10 cellular contexts compared by ENCODE assay signal in genomic region chr21:32524010-32524719, GRCh38.
A peak's percentile ranks its signal among the peaks of the same experiment; 100 is the strongest.
DNase-seq lines count a peak whose midpoint lies in the region; ATAC-seq and TF ChIP-seq lines count a peak whose summit lies in the region.
"Had no signal": no experiment of that assay in that cellular context is flagged by ENCODE, and none has a peak within 500 bp of the region (broad histone marks: within the 10 kb centered on the region; RNA-seq: fewer than 3 reads in every experiment).

No MANE protein-coding gene starts in this region.

- CTCF ChIA-PET in WTC11 (lab: Charles Lee) = interaction anchor here (0.6 to 3.7 kb wide), 8 partner anchors 15 to 218 kb away, joined by 3 to 14 read pairs (median 5); no protein-coding TSS in a partner anchor

- H3K9ac ChIP-seq in Karpas-422 (ENCODE audit: low read length) = no peak overlapping the region

- DNase-seq in GM03348 (ENCODE audit: low spot score) (peak; percentile 63), WTC11 (ENCODE audit: low spot score) (no peak), retina (peak; percentile 59), Karpas-422 (no peak), cortex of kidney (lab: John Stamatoyannopoulos, UW) (no peak), SKM-1 treated with dmso at 0.1 percent for 144 hours (lab: John Stamatoyannopoulos, UW; ENCODE audit: unreplicated experiment) (no peak), NCI-H146 treated with DMSO at 0.1 percent for 48 hours (lab: John Stamatoyannopoulos, UW; ENCODE audit: unreplicated experiment) (no peak)
- DNase-seq: NCI-H526 treated with DMSO at 0.1 percent for 48 hours had no signal

- peak overlapping the region; percentile 59; the same call in 1 of the 2 replicates for H3K27ac Mint-ChIP-seq in WTC11

- H3K79me2 ChIP-seq in Karpas-422 (ENCODE audit: low read length) = no peaks in the 10 kb centered on the region

- TF ChIP-seq CTCF in WTC11 (IDR thresholded peaks at IDR 0.05) (no peak), gastroesophageal sphincter (IDR thresholded peaks at IDR 0.05) (no peak)

- H3K4me3 ChIP-seq in gastroesophageal sphincter = no peak overlapping the region
- H3K4me3 ChIP-seq in Karpas-422 (ENCODE audit: low read length) = no peak overlapping the region

- H3K9me3 ChIP-seq in gastroesophageal sphincter (no peaks in the 10 kb centered on the region), Karpas-422 (ENCODE audit: low read length) (no peaks in the 10 kb centered on the region)

- POLR2A ChIA-PET in WTC11 (lab: Charles Lee) = no interaction called here

- H3K4me1 ChIP-seq in gastroesophageal sphincter = peaks cover 3 to 44% (median 16%) of the 10 kb centered on the region in 3 donors
- H3K4me1 ChIP-seq in Karpas-422 (ENCODE audit: low read length) = no peaks in the 10 kb centered on the region

- no peak overlapping the region for H3K4me3 Mint-ChIP-seq in WTC11

- 0 out of 2 replicates have a peak, but pooled peaks cover 2% of the 10 kb centered on the region for H3K27me3 Mint-ChIP-seq in WTC11 (ENCODE audit: low read depth)

- H3K4me2 ChIP-seq in Karpas-422 (ENCODE audit: low read depth, low read length, poor library complexity, severe bottlenecking) = no peak overlapping the region

- ATAC-seq in WTC11 (peak; percentile 29; the same call in 1 of the 2 replicates), gastroesophageal sphincter (peak; percentile 49)

- no peak overlapping the region for H2AFZ ChIP-seq in Karpas-422 (ENCODE audit: low read length)

- H3K27ac ChIP-seq in gastroesophageal sphincter (peak overlapping the region in 3 of 4 donors; percentile 44 to 81 (median 76)), Karpas-422 (ENCODE audit: low read length) (no peak overlapping the region)
- H3K27ac ChIP-seq: VCaP had no signal

- no peaks in the 10 kb centered on the region for H4K20me1 ChIP-seq in Karpas-422 (ENCODE audit: insufficient read depth, low read depth, low read length)

- peaks cover 6% of the 10 kb centered on the region for H3K9me3 Mint-ChIP-seq in WTC11

- WGBS in gastroesophageal sphincter (ENCODE audit: low coverage in 1 of 2), 2 donors = 38 to 52% methylated on average over 3 to 6 of the region's 8 CpGs

- TF ChIP-seq POLR2A in gastroesophageal sphincter (IDR thresholded peaks at IDR 0.05) = no peak

- H3K27me3 ChIP-seq in gastroesophageal sphincter (no peaks in the 10 kb centered on the region), Karpas-422 (ENCODE audit: low read length) (no peaks in the 10 kb centered on the region)

- H3K4me1 Mint-ChIP-seq in WTC11 = peaks cover 38% of the 10 kb centered on the region

- H3K9me2 ChIP-seq in Karpas-422 (replicated peaks; ENCODE audit: insufficient read depth, low read length) = no peaks in the 10 kb centered on the region

- H3K36me3 ChIP-seq in gastroesophageal sphincter = no peaks in the 10 kb centered on the region
- no peaks in the 10 kb centered on the region for H3K36me3 ChIP-seq in Karpas-422 (ENCODE audit: insufficient read depth, low read length)

- no peaks in the 10 kb centered on the region; the same call in 1 of the 2 replicates for H3K36me3 Mint-ChIP-seq in WTC11

- no peak for TF ChIP-seq EP300 in gastroesophageal sphincter (IDR thresholded peaks at IDR 0.05)

TF ChIP-seq in WTC11, 78 proteins besides CTCF, POLR2A, EP300 and RAD21:
- TF ChIP-seq USF2 (CRISPR knock-in tag; IDR thresholded peaks at IDR 0.05) (no peak), JUN (CRISPR knock-in tag; IDR thresholded peaks at IDR 0.05) (no peak)

Comparison
In these comparisons a context has a peak if more than half of its experiments do, and no peak if none do; other contexts are left out.
1. DNase-seq: peak in GM03348 (single experiment) and retina (single experiment); none in WTC11 (single experiment), Karpas-422 (single experiment), cortex of kidney (single experiment), SKM-1 treated with dmso at 0.1 percent for 144 hours (single experiment) and NCI-H146 treated with DMSO at 0.1 percent for 48 hours (single experiment).